ENCODE assay signal across 13 cellular contexts in the genomic region with DNA sequence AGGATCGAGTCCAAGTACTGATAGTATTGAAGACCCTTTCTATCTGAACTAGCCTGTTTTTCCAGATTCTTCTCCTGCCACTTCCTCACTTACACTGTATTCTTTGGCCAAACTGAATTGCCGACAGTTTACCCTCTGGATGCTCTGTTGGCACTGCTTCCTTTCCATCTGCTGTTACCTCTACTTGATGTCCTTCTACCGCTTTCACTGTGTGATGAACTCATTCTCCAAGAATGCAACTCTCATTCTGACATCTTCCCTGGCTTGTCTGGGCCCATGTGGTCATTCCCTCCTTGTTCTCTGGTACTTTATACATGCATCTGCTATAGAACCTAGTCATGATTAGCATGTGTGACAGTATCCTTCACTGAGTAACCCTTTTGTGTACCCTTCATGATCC. TPM values are rescaled to one million over a fixed set of nuclear protein-coding genes. Genes with fewer than 3 reads are reported as not detected.
DNase-seq lines count a peak whose midpoint lies in the region; ATAC-seq, FAIRE-seq and TF ChIP-seq lines count a peak whose summit lies in the region.
"Had no signal": no experiment of that assay in that cellular context is flagged by ENCODE, and none has a peak within 500 bp of the region (broad histone marks: within the 10 kb centered on the region; RNA-seq: fewer than 3 reads in every experiment).

No MANE protein-coding gene starts in this region.

- H3K27me3 ChIP-seq in HAP-1 (ENCODE audit: low read depth), result no peaks in the 10 kb centered on the region

- no peak for TF ChIP-seq CTCF in A549 (IDR thresholded peaks at IDR 0.05)
- TF ChIP-seq CTCF in HEK293 (tag by site-specific recombination; IDR thresholded peaks at IDR 0.05), result no peak
- no peak for TF ChIP-seq CTCF in lower leg skin (IDR thresholded peaks at IDR 0.05)

- H3K9me3 ChIP-seq in A549, result no peaks in the 10 kb centered on the region
- no peaks in the 10 kb centered on the region for H3K9me3 ChIP-seq in HEK293 (ENCODE audit: control insufficient read depth, insufficient read depth, low read depth, low read length)
- H3K9me3 ChIP-seq in HAP-1, result no peaks in the 10 kb centered on the region

- H3K4me1 ChIP-seq in A549, result peaks cover 18% of the 10 kb centered on the region
- H3K4me1 ChIP-seq in HEK293 (ENCODE audit: control insufficient read depth, insufficient read depth, low read length), result peaks cover 3% of the 10 kb centered on the region; the same call in 1 of the 2 replicates
- H3K4me1 ChIP-seq in HAP-1, result peaks cover 31% of the 10 kb centered on the region

- no peak overlapping the region for H3K4me3 Mint-ChIP-seq in activated naive CD8-positive, alpha-beta T cell

- no peaks in the 10 kb centered on the region for H3K27me3 Mint-ChIP-seq in activated naive CD8-positive, alpha-beta T cell

- H3K36me3 ChIP-seq in HEK293 (ENCODE audit: control insufficient read depth in 2 of 2, insufficient read depth in 1 of 2, low read length in 2 of 2) (peaks cover 4 to 75% of the 10 kb centered on the region in 2 experiments), HAP-1 (replicated peaks) (peaks cover 26% of the 10 kb centered on the region)

- H3K4me3 ChIP-seq in A549, result no peak overlapping the region
- H3K4me3 ChIP-seq in HEK293 (ENCODE audit: low read depth, low read length), result no peak overlapping the region
- H3K4me3 ChIP-seq in lower leg skin (ENCODE audit: low read depth, poor library complexity, severe bottlenecking), result no peak overlapping the region
- no peak overlapping the region for H3K4me3 ChIP-seq in HAP-1

- DNase-seq in A549 (ENCODE audit: low read depth in 1 of 2, low spot score in 1 of 2), result no peak
- peak; percentile 54 for DNase-seq in hepatic stellate cell (ENCODE audit: low spot score)
- DNase-seq in SKM-1 (lab: John Stamatoyannopoulos, UW; ENCODE audit: unreplicated experiment), result no peak
- DNase-seq in lower leg skin (ENCODE audit: low spot score in 2 of 2), result no peak
- no peak for DNase-seq in HAP-1 (ENCODE audit: low spot score in 2 of 2)
- DNase-seq in GF-D8 (lab: John Stamatoyannopoulos, UW), result no peak
- DNase-seq: activated CD8-positive, alpha-beta memory T cell treated with anti-CD3 and anti-CD28 coated beads, Interleukin-2, amount 50 U/mL, for 4 hours; OCI-M1; stimulated activated naive CD4-positive, alpha-beta T cell had no signal

- peak overlapping the region; percentile 33 for H3K4me2 ChIP-seq in A549

- POLR2A ChIA-PET in A549 (lab: Yijun Ruan, JAX), result no interaction called here
- POLR2A ChIA-PET in HEK293 (lab: Yijun Ruan, JAX), result interaction anchor here (0.9 to 1.0 kb wide), 2 partner anchors 13 to 132 kb away, joined by 6 to 8 read pairs; no protein-coding TSS in a partner anchor

- no peak for TF ChIP-seq EP300 in A549 (IDR thresholded peaks at IDR 0.05)

- intact Hi-C loops in lower leg skin (cut with DNase I; ENCODE audit: low total_unique reads), result no loop called here

- in situ Hi-C loops in HAP-1 (cut with MboI; ENCODE audit: low sequenced_read_pairs), result loop anchor here (10.0 to 25.0 kb wide), 2 partner anchors 113 to 365 kb away; partner anchors contain the start of gene TGM2

- no peak for TF ChIP-seq RAD21 in A549 (conservative IDR thresholded peaks at IDR 0.05 in 1 of 2, IDR thresholded peaks at IDR 0.05 in 1 of 2)

- H3K27ac Mint-ChIP-seq in activated naive CD8-positive, alpha-beta T cell, result peak overlapping the region; percentile 83

- peak in 1 of 2 experiments; percentile 66; a peak in 4 of 6 replicates for ATAC-seq in A549

- H3K9me3 Mint-ChIP-seq in activated naive CD8-positive, alpha-beta T cell (ENCODE audit: low read depth), result no peaks in the 10 kb centered on the region

- no peak for TF ChIP-seq POLR2A in A549 (IDR thresholded peaks at IDR 0.05; ENCODE audit: low read length)
- TF ChIP-seq POLR2A in lower leg skin (IDR thresholded peaks at IDR 0.05), result no peak

- peaks cover 13% of the 10 kb centered on the region for H3K36me3 Mint-ChIP-seq in activated naive CD8-positive, alpha-beta T cell

- CTCF ChIA-PET in A549 (lab: Yijun Ruan, JAX) (interaction anchor here (2.4 to 12.7 kb wide), 4 partner anchors 8 to 486 kb away, joined by 15 to 356 read pairs (median 21); partner anchors contain the start of gene TGM2), HEK293 (lab: Yijun Ruan, JAX) (interaction anchor here (0.6 to 10.3 kb wide), 2 partner anchors 108 to 172 kb away, joined by 4 to 220 read pairs; no protein-coding TSS in a partner anchor)

- 54% methylated on average over 3 of the region's 3 CpGs for WGBS in A549 (ENCODE audit: missing lambda C conversion rate)
- WGBS in lower leg skin, 2 donors, result 43 to 56% methylated on average over 3 of the region's 3 CpGs

- H3K27ac ChIP-seq in A549 (peak overlapping the region in 1 of 2 experiments; percentile 41; a peak in 2 of 6 replicates), HEK293 (ENCODE audit: extremely low read depth, low read depth, low read length) (no peak overlapping the region)
- H3K27ac ChIP-seq: parathyroid adenoma had no signal

- peaks cover 56% of the 10 kb centered on the region for H3K4me1 Mint-ChIP-seq in activated naive CD8-positive, alpha-beta T cell (ENCODE audit: low read depth)

- no peak for FAIRE-seq in A549 (lab: Jason Lieb, UNC)
- FAIRE-seq: D721Med had no signal

TF ChIP-seq in A549, 52 proteins besides CTCF, POLR2A, EP300 and RAD21:
- 0 out of 2 replicates have a peak, but pooled peaks have one; percentile 28 for TF ChIP-seq MAX (IDR thresholded peaks at IDR 0.05)
- no peak for TF ChIP-seq KDM5A (IDR thresholded peaks at IDR 0.05)

TF ChIP-seq in HEK293, 187 proteins besides CTCF, POLR2A, EP300 and RAD21:
- TF ChIP-seq ZNF292 (tag by site-specific recombination; IDR thresholded peaks at IDR 0.05; ENCODE audit: borderline replicate concordance, low read depth), result no peak
- 0 out of 2 replicates have a peak, but pooled peaks have one; percentile 47 for TF ChIP-seq ZFP37 (tag by site-specific recombination; IDR thresholded peaks at IDR 0.05)
- TF ChIP-seq ZBTB17 (tag by site-specific recombination; IDR thresholded peaks at IDR 0.05), result peak; percentile 75
- no peak for TF ChIP-seq ZNF112 (tag by site-specific recombination; IDR thresholded peaks at IDR 0.05)
- TF ChIP-seq ZBTB26 (tag by site-specific recombination; optimal IDR thresholded peaks at IDR 0.05), result no peak
- peak; percentile 90 for TF ChIP-seq PRDM1 (tag by site-specific recombination; IDR thresholded peaks at IDR 0.05)
- TF ChIP-seq ZNF629 (tag by site-specific recombination; IDR thresholded peaks at IDR 0.05), result peak; percentile 51; the same call in 1 of the 2 replicates
- TF ChIP-seq SP7 (tag by site-specific recombination; IDR thresholded peaks at IDR 0.05), result 0 out of 2 replicates have a peak, but pooled peaks have one; percentile 20
- TF ChIP-seq ZNF692 (tag by site-specific recombination; IDR thresholded peaks at IDR 0.05), result 0 out of 2 replicates have a peak, but pooled peaks have one; percentile 41
- no peak for TF ChIP-seq ZNF654 (tag by site-specific recombination; IDR thresholded peaks at IDR 0.05; ENCODE audit: low read depth)
- peak; percentile 68 for TF ChIP-seq ZNF600 (tag by site-specific recombination; IDR thresholded peaks at IDR 0.05)
- peak; percentile 52; the same call in 1 of the 2 replicates for TF ChIP-seq ZNF366 (tag by site-specific recombination; conservative IDR thresholded peaks at IDR 0.05)

RNA-seq across cellular contexts. Expression of gene RPRD1B, which starts 16.3 kb away (rescaled TPM):
- 26.7 and 28.4 TPM in 2 replicates for polyA plus RNA-seq in A549 (2011; rRNA removed)
- polyA plus RNA-seq in A549 (2012; cell fraction: cytosol; rRNA removed), result 9.2 and 11.5 TPM in 2 replicates
- 14.9 and 28.4 TPM in 2 replicates for polyA plus RNA-seq in A549 (2012; cell fraction: nucleus; rRNA removed)
- 16.1 to 17.1 TPM (median 16.4 TPM) in 3 replicates for polyA plus RNA-seq in A549 (2017; fragmentation: RNase III; extraction: RNeasy Plus Mini Kit Qiagen cat#74134 plus additional on column Dnase treatment)
- 19.8 and 22.9 TPM in 2 replicates for polyA minus RNA-seq in A549 (2011; rRNA and poly(A)+ RNA removed)
- 10 to 100 TPM; 16.3 to 37.5 (median 22.9) TPM for total RNA-seq in lower leg skin

RNA-seq across cellular contexts. Expression of gene TTI1, which starts 16.5 kb away (rescaled TPM):
- polyA plus RNA-seq in A549 (2011; rRNA removed) (27.9 and 30.6 TPM in 2 replicates), A549 (2017; fragmentation: RNase III; extraction: RNeasy Plus Mini Kit Qiagen cat#74134 plus additional on column Dnase treatment) (19.6 to 20.6 TPM (median 20.0 TPM) in 3 replicates)
- 19.5 and 23.1 TPM in 2 replicates for polyA plus RNA-seq in A549 (2012; cell fraction: cytosol; rRNA removed)
- polyA plus RNA-seq in A549 (2012; cell fraction: nucleus; rRNA removed), result 21.4 and 25.4 TPM in 2 replicates
- 39.8 and 40.6 TPM in 2 replicates for polyA minus RNA-seq in A549 (2011; rRNA and poly(A)+ RNA removed)
- total RNA-seq in lower leg skin, result 10 to 100 TPM; 11.3 to 15.1 (median 13.4) TPM
